ENCODE assay signal across 8 cellular contexts in the genomic region with DNA sequence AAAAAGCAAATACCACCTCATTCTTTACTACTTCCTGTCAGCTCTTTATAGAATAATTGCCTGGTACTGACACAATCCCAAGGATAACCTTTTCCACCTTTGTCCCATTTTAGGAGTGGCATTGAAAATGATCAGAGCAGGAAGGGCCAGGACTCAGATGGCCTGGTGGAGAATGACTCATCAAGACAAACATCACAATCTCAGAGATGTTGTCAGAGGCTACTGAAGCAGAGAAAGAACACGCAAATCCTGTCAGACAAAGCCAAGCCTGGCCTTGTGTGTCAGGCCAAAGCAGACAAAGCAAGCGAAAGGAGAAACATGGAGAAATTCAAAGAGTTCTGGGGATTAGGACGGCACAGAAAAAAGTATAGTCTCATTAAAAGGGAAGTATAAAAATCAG. TPM values are rescaled to one million over a fixed set of nuclear protein-coding genes. Genes with fewer than 3 reads are reported as not detected.
A peak's percentile ranks its signal among the peaks of the same experiment; 100 is the strongest.
DNase-seq lines count a peak whose midpoint lies in the region; ATAC-seq and TF ChIP-seq lines count a peak whose summit lies in the region.

No MANE protein-coding gene starts in this region.

- dilution Hi-C loops in mammary epithelial cell (cut with HindIII; ENCODE audit: low sequenced_read_pairs), result no loop called here

- intact Hi-C loops in mammary epithelial cell (cut with micrococcal nuclease), result no loop called here

- CTCF ChIA-PET in mammary epithelial cell (lab: Charles Lee; ENCODE audit: low non-redundant PET), result no interaction called here

- H3K36me3 ChIP-seq in BE2C (no peaks in the 10 kb centered on the region; the same call in 1 of the 2 replicates), mammary epithelial cell (ENCODE audit: insufficient read depth, low read length) (peaks cover 4% of the 10 kb centered on the region), WERI-Rb-1 (no peaks in the 10 kb centered on the region), upper lobe of left lung (peaks cover 0 to 12% (median 1%) of the 10 kb centered on the region in 4 donors)

- H3K9me3 ChIP-seq in BE2C (no peaks in the 10 kb centered on the region), mammary epithelial cell (replicated peaks; ENCODE audit: insufficient read depth, low read length) (no peaks in the 10 kb centered on the region), WERI-Rb-1 (ENCODE audit: severe bottlenecking) (no peaks in the 10 kb centered on the region), upper lobe of left lung (no peaks in the 10 kb centered on the region)

- H3K4me2 ChIP-seq in mammary epithelial cell (ENCODE audit: insufficient read depth, low read depth, low read length), result peak overlapping the region; percentile 1

- TF ChIP-seq CTCF in BE2C (IDR thresholded peaks at IDR 0.05; ENCODE audit: low read depth, low read length), result no peak
- TF ChIP-seq CTCF in mammary epithelial cell (conservative IDR thresholded peaks at IDR 0.05 in 1 of 2, IDR thresholded peaks at IDR 0.05 in 1 of 2; ENCODE audit: extremely low read depth in 1 of 2, insufficient read depth in 1 of 2, low read depth in 1 of 2, low read length in 2 of 2), result no peak
- TF ChIP-seq CTCF in WERI-Rb-1 (IDR thresholded peaks at IDR 0.05; ENCODE audit: low read depth, low read length), result no peak
- no peak for TF ChIP-seq CTCF in upper lobe of left lung (IDR thresholded peaks at IDR 0.05)

- no peak overlapping the region for H3K4me3 ChIP-seq in BE2C (ENCODE audit: low read depth, low read length)
- no peak overlapping the region for H3K4me3 ChIP-seq in mammary epithelial cell (replicated peaks in 1 of 3; ENCODE audit: insufficient read depth in 1 of 3, low read depth in 2 of 3, low read length in 3 of 3)
- no peak overlapping the region for H3K4me3 ChIP-seq in WERI-Rb-1 (ENCODE audit: low read depth, low read length)
- no peak overlapping the region for H3K4me3 ChIP-seq in upper lobe of left lung

- H3K79me2 ChIP-seq in mammary epithelial cell (ENCODE audit: insufficient read depth, low read length), result no peaks in the 10 kb centered on the region

- no peak for TF ChIP-seq POLR2A in upper lobe of left lung (IDR thresholded peaks at IDR 0.05)

- BruUV-seq in mammary epithelial cell (replicated peaks; lab: Mats Ljungman, UMichigan), result no TSS peak

- H3K4me1 ChIP-seq in BE2C (peaks cover 5% of the 10 kb centered on the region; the same call in 1 of the 2 replicates), mammary epithelial cell (ENCODE audit: insufficient read depth, low read length) (peaks cover 24% of the 10 kb centered on the region), upper lobe of left lung (no peaks in the 10 kb centered on the region)

- TF ChIP-seq EP300 in upper lobe of left lung (IDR thresholded peaks at IDR 0.05), result no peak

- no peak overlapping the region for H3K9ac ChIP-seq in mammary epithelial cell (ENCODE audit: insufficient read depth, low read length)

- ATAC-seq in upper lobe of left lung (ENCODE audit: low FRiP score in 2 of 2) (no peak), GM19023 (IDR thresholded peaks at IDR 0.05; ENCODE audit: unreplicated experiment) (no peak), HG03520 (IDR thresholded peaks at IDR 0.05; ENCODE audit: unreplicated experiment) (no peak)

- 79% methylated on average over 3 of the region's 3 CpGs for WGBS in mammary epithelial cell (ENCODE audit: low coverage, missing lambda C conversion rate)
- WGBS in upper lobe of left lung, 2 donors, result 86 to 88% methylated on average over 3 of the region's 3 CpGs

- H2AFZ ChIP-seq in mammary epithelial cell (ENCODE audit: low read depth, low read length), result peak overlapping the region; percentile 1

- H3K27me3 ChIP-seq in BE2C (no peaks in the 10 kb centered on the region), mammary epithelial cell (ENCODE audit: insufficient read depth, low read length) (no peaks in the 10 kb centered on the region), WERI-Rb-1 (ENCODE audit: insufficient read depth, low read depth, severe bottlenecking) (no peaks in the 10 kb centered on the region), upper lobe of left lung (no peaks in the 10 kb centered on the region)

- H3K27ac ChIP-seq in mammary epithelial cell (ENCODE audit: insufficient read depth, low read depth, low read length) (peak overlapping the region; percentile 29), WERI-Rb-1 (no peak overlapping the region), upper lobe of left lung (no peak overlapping the region)

- in situ Hi-C loops in mammary epithelial cell (cut with MboI; ENCODE audit: low sequenced_read_pairs in 2 of 2), result no loop called here

- DNase-seq in BE2C (peak; percentile 19), M059J (ENCODE audit: low read depth) (peak; percentile 81), mammary epithelial cell (peak; percentile 66), lung microvascular endothelial cell (ENCODE audit: low read depth in 2 of 2) (peak; percentile 57 to 88), WERI-Rb-1 (no peak), upper lobe of left lung (no peak)

- H4K20me1 ChIP-seq in mammary epithelial cell (ENCODE audit: insufficient read depth, low read length), result no peaks in the 10 kb centered on the region

RNA-seq across cellular contexts. Expression of gene NSUN6, which starts 40.9 kb away (rescaled TPM):
- polyA plus RNA-seq in BE2C (2012; ENCODE audit: insufficient read depth, insufficient read length, low read depth), result 15.6 TPM
- 4.5 and 5.7 TPM in 2 replicates for total RNA-seq in M059J (2014; rRNA removed; shearing (Covaris generic))
- 1 to 10 TPM; 8.1 to 8.5 TPM for total RNA-seq in mammary epithelial cell
- polyA plus RNA-seq in mammary epithelial cell, result 5.5 TPM
- polyA minus RNA-seq in mammary epithelial cell, result 16.1 TPM
- 2.4 and 3.8 TPM in 2 replicates for total RNA-seq in lung microvascular endothelial cell
- 10 to 100 TPM in 4 of 6 donors, 1 to 10 TPM in 2; 5.9 to 35.6 (median 16.0) TPM for total RNA-seq in upper lobe of left lung

RNA-seq across cellular contexts. Expression of gene ARL5B, which starts 48.7 kb away (rescaled TPM):
- 12.4 TPM for polyA plus RNA-seq in BE2C (2012; ENCODE audit: insufficient read depth, insufficient read length, low read depth)
- 7.4 and 8.7 TPM in 2 replicates for total RNA-seq in M059J (2014; rRNA removed; shearing (Covaris generic))
- total RNA-seq in mammary epithelial cell (10 to 100 TPM; 14.1 to 16.8 TPM), lung microvascular endothelial cell (13.1 and 16.1 TPM in 2 replicates), upper lobe of left lung (10 to 100 TPM in 2 of 6 donors, 1 to 10 TPM in 4; 6.2 to 31.3 (median 8.7) TPM)
- 3.4 TPM for polyA plus RNA-seq in mammary epithelial cell
- polyA minus RNA-seq in mammary epithelial cell, result 7.2 TPM

Comparison
In these comparisons a context has a peak if more than half of its experiments do, and no peak if none do; other contexts are left out.
1. DNase-seq: peak in BE2C (single experiment), M059J (single experiment), mammary epithelial cell (single experiment) and lung microvascular endothelial cell (2 of 2); none in WERI-Rb-1 (single experiment) and upper lobe of left lung (0 of 2).